In the genomic region with DNA sequence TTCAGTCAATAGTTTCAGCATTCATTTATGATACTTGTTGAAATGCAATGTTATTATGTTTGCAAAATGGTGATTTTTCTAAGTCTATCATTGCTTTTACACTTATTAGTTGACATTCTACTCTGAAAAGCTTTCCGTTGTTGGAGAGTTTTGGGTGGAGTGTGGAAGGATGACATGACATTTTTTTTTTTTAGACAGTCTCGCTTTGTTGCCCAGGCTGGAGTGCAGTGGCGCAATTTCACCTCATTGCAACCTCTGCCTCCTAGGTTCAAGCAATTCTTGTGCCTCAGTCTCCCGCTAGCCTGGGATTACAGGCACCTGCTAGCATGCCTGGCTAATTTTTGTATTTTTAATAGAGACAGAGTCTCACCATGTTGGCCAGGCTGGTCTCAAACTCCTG, we compare ENCODE assay signal across 1 cellular context.
A peak's percentile ranks its signal among the peaks of the same experiment; 100 is the strongest.
TF ChIP-seq lines count a peak whose summit lies in the region.

No MANE protein-coding gene starts in this region.

TF ChIP-seq in K562, 482 proteins besides CTCF, POLR2A, EP300 and RAD21 (continued from another document):
- TF ChIP-seq, protein P1, sequence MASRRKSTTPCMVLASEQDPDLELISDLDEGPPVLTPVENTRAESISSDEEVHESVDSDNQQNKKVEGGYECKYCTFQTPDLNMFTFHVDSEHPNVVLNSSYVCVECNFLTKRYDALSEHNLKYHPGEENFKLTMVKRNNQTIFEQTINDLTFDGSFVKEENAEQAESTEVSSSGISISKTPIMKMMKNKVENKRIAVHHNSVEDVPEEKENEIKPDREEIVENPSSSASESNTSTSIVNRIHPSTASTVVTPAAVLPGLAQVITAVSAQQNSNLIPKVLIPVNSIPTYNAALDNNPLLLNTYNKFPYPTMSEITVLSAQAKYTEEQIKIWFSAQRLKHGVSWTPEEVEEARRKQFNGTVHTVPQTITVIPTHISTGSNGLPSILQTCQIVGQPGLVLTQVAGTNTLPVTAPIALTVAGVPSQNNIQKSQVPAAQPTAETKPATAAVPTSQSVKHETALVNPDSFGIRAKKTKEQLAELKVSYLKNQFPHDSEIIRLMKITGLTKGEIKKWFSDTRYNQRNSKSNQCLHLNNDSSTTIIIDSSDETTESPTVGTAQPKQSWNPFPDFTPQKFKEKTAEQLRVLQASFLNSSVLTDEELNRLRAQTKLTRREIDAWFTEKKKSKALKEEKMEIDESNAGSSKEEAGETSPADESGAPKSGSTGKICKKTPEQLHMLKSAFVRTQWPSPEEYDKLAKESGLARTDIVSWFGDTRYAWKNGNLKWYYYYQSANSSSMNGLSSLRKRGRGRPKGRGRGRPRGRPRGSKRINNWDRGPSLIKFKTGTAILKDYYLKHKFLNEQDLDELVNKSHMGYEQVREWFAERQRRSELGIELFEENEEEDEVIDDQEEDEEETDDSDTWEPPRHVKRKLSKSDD (conservative IDR thresholded peaks at IDR 0.05; ENCODE audit: low read length) = no peak
- TF ChIP-seq C11orf30 (IDR thresholded peaks at IDR 0.05; ENCODE audit: low read depth) = peak; percentile 81
